In the genomic region with DNA sequence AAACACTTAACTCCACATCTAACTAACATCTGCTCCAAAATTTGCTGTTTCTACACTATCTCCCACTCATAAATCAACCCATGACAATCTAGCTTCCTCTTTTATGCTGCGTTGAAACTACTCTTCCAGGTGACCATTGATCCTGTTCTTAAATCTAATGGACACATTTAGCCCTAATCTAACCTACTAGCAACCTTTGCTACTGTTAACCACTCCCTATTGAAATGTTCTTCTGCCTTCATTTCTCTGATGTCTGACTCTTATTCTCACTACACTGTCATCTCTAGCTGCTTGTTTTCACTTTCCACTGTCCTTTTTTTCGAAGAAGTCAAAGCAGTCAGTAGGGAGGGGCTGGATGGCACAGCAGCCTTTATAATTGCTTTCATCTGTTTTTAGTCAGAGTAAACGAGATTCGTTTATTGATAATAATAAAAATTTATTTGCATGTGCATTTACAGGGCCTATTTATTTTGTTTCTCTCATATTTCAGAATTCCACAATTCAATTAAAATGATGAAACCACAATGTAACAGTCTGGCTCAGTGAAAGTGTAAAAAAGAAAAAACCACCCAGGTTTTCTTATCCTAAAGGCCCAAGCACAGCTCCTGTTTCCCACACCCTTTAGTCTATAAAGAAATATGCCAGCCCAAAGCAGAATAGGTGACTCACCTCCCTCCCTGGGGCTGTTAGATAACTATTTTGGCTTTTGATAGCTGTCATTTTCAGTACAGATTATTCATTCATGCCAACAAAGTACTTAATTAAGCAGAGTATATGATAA, we compare ENCODE assay signal across 8 cellular contexts. TPM values are rescaled to one million over a fixed set of nuclear protein-coding genes. Genes with fewer than 3 reads are reported as not detected.
A peak's percentile ranks its signal among the peaks of the same experiment; 100 is the strongest.
DNase-seq lines count a peak whose midpoint lies in the region; ATAC-seq and TF ChIP-seq lines count a peak whose summit lies in the region.

No MANE protein-coding gene starts in this region.

- ATAC-seq in GM21390 (IDR thresholded peaks at IDR 0.05; ENCODE audit: unreplicated experiment) (peak; percentile 76), HG03521 (IDR thresholded peaks at IDR 0.05; ENCODE audit: unreplicated experiment) (peak; percentile 63)

- no peak for TF ChIP-seq CTCF in GM12864 (IDR thresholded peaks at IDR 0.05; ENCODE audit: low read depth, low read length, missing control alignments)

- DNase-seq in GM12864 (ENCODE audit: low read depth) = peak; percentile 18
- DNase-seq in activated CD4-positive, alpha-beta T cell treated with anti-CD3 and anti-CD28 coated beads for 48 hours = peak; percentile 18
- DNase-seq in medulla oblongata (ENCODE audit: extremely low spot score) = peak; percentile 8
- DNase-seq in DMS114 treated with DMSO at 0.1 percent for 48 hours (lab: John Stamatoyannopoulos, UW; ENCODE audit: unreplicated experiment) = no peak
- DNase-seq in stimulated activated CD4-positive, alpha-beta T cell treated with anti-CD3 and anti-CD28 coated beads, Interleukin-2, amount 100 ng/mL, for 48 hours = no peak
- no peak for DNase-seq in cerebellum (ENCODE audit: low spot score)

- H3K4me3 ChIP-seq in GM12864 (ENCODE audit: low read depth, low read length) = no peak overlapping the region; the same call in 1 of the 2 replicates

RNA-seq across cellular contexts. Expression of a gene that starts 44.9 kb away (rescaled TPM):
- total RNA-seq in cerebellum = 174 TPM

Comparison
In these comparisons a context has a peak if more than half of its experiments do, and no peak if none do; other contexts are left out.
1. DNase-seq: peak in GM12864 (single experiment), activated CD4-positive, alpha-beta T cell treated with anti-CD3 and anti-CD28 coated beads for 48 hours (single experiment) and medulla oblongata (single experiment); none in DMS114 treated with DMSO at 0.1 percent for 48 hours (single experiment), stimulated activated CD4-positive, alpha-beta T cell treated with anti-CD3 and anti-CD28 coated beads, Interleukin-2, amount 100 ng/mL, for 48 hours (0 of 2) and cerebellum (single experiment).